12 cellular contexts compared by ENCODE assay signal in genomic region chr2:23411752-23412431, GRCh38. TPM values are rescaled to one million over a fixed set of nuclear protein-coding genes. Genes with fewer than 3 reads are reported as not detected.
DNase-seq lines count a peak whose midpoint lies in the region; TF ChIP-seq lines count a peak whose summit lies in the region.
"Had no signal": no experiment of that assay in that cellular context is flagged by ENCODE, and none has a peak within 500 bp of the region (broad histone marks: within the 10 kb centered on the region; RNA-seq: fewer than 3 reads in every experiment).

No MANE protein-coding gene starts in this region.

- intact Hi-C loops in ovary (cut with DNase I), result no loop called here

- no peaks in the 10 kb centered on the region for H3K27me3 ChIP-seq in ovary

- WGBS in ovary, 3 donors, result 90 to 94% (median 93%) methylated on average over 9 of the region's 9 CpGs

- TF ChIP-seq CTCF in fibroblast of the aortic adventitia (IDR thresholded peaks at IDR 0.05; ENCODE audit: insufficient read depth, low read length) (no peak), ovary (IDR thresholded peaks at IDR 0.05) (no peak)

- H3K27ac ChIP-seq in ovary, result no peak overlapping the region

- H3K4me3 ChIP-seq in fibroblast of the aortic adventitia (ENCODE audit: low read depth, low read length) (no peak overlapping the region), skeletal muscle cell (ENCODE audit: low read depth, low read length) (no peak overlapping the region), ovary (no peak overlapping the region)
- H3K4me3 ChIP-seq: lung had no signal

- DNase-seq in ELR (ENCODE audit: low read depth) (peak; percentile 94), T1000 (lab: John Stamatoyannopoulos, UW) (peak; percentile 29), fibroblast of the aortic adventitia (ENCODE audit: low read depth) (peak; percentile 97), skeletal muscle cell (ENCODE audit: low read depth) (peak; percentile 97), hypothalamus (lab: John Stamatoyannopoulos, UW) (no peak), HuH-7 (ENCODE audit: low spot score) (no peak), ovary (no peak)
- no peak for DNase-seq in central memory CD4-positive, alpha-beta T cell
- DNase-seq: activated CD8-positive, alpha-beta memory T cell treated with anti-CD3 and anti-CD28 coated beads, Interleukin-2, amount 10 ng/mL, durations not matched to agents 7 days and 5 days; Caco-2; T-helper 2 cell had no signal

- no peaks in the 10 kb centered on the region for H3K9me3 ChIP-seq in ovary
- H3K9me3 ChIP-seq: Caco-2 had no signal

- no peaks in the 10 kb centered on the region for H3K36me3 ChIP-seq in ovary

- peaks cover 3% of the 10 kb centered on the region for H3K4me1 ChIP-seq in ovary (ENCODE audit: insufficient read depth)
- H3K4me1 ChIP-seq: Caco-2 had no signal

- no peak for TF ChIP-seq POLR2A in ovary (IDR thresholded peaks at IDR 0.05)

- no peak for TF ChIP-seq EP300 in ovary (IDR thresholded peaks at IDR 0.05)

RNA-seq across cellular contexts. Expression of gene KLHL29, which starts 26.9 kb away (rescaled TPM):
- total RNA-seq in fibroblast of the aortic adventitia (ENCODE audit: low replicate concordance) (2.9 and 4.7 TPM in 2 replicates), ovary (1 to 10 TPM; 3.0 to 6.6 (median 5.3) TPM)
- 1 to 10 TPM; 3.2 to 3.9 TPM for polyA plus RNA-seq in ovary

Comparison
In these comparisons a context has a peak if more than half of its experiments do, and no peak if none do; other contexts are left out.
1. DNase-seq: peak in ELR (single experiment), T1000 (single experiment), fibroblast of the aortic adventitia (single experiment) and skeletal muscle cell (single experiment); none in hypothalamus (0 of 51), central memory CD4-positive, alpha-beta T cell (single experiment), HuH-7 (single experiment) and ovary (0 of 5).